ENCODE assay signal across 8 cellular contexts in the genomic region with DNA sequence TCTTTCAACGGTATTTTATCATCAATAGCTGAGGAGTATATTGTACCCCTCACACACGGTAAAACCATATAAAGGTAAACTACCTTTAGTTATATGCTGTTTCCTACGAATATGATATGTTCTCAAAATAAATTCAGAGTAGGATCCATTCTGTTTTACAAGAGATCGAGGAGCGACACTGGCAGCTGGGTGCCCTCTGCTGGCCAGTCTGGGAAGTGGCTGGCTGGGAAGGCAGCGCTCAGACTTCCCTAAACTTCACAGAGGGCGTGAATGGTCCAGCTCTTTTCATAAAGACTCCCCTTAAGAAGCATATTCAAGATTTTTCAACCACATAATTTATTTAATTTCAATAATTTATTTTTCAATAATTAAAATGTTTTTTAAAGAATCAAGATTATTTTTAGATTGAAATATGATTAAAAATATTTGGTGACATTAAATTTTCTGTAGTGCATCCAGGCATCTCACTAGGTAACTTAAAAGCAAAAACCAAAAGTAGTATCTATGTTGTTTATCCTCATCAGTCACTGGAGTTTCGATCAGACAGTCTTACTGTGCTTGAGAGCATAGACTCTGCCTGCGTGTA.
DNase-seq lines count a peak whose midpoint lies in the region; ATAC-seq, FAIRE-seq and TF ChIP-seq lines count a peak whose summit lies in the region.

No MANE protein-coding gene starts in this region.

- no peak overlapping the region for H3K27ac ChIP-seq in lung (ENCODE audit: low read depth in 1 of 2, low read length in 1 of 2)

- no peaks in the 10 kb centered on the region for H3K36me3 ChIP-seq in lung (ENCODE audit: control insufficient read depth in 2 of 2, insufficient read depth in 2 of 2, low read length in 2 of 2)

- H3K27me3 ChIP-seq in lung (ENCODE audit: control insufficient read depth, insufficient read depth) = peaks cover 6% of the 10 kb centered on the region

- peak; percentile 50 for FAIRE-seq in GM12891 (lab: Jason Lieb, UNC)

- 14% methylated on average over 9 of the region's 9 CpGs for WGBS in lung, 2 donors

- DNase-seq in 8988T (peak; percentile 68), GM12891 (ENCODE audit: insufficient read length, low spot score) (peak; percentile 65), NCI-H146 treated with DMSO at 0.1 percent for 48 hours (lab: John Stamatoyannopoulos, UW; ENCODE audit: unreplicated experiment) (peak; percentile 10), dermis microvascular lymphatic vessel endothelial cell (ENCODE audit: low read depth in 2 of 2) (peak; percentile 44 to 71), lung (ENCODE audit: low spot score) (peak; percentile 71)
- peak; percentile 25 to 32 for DNase-seq in activated CD4-positive, alpha-beta T cell treated with anti-CD3 and anti-CD28 coated beads for 4 hours
- DNase-seq in stimulated activated CD8-positive, alpha-beta memory T cell treated with anti-CD3 and anti-CD28 coated beads, Interleukin-15, amount 100 ng/mL, for 24 hours (ENCODE audit: low read depth) = peak; percentile 30

- peak; percentile 79 for TF ChIP-seq CTCF in lung (IDR thresholded peaks at IDR 0.05; ENCODE audit: control extremely low read depth, extremely low read depth)

- H3K4me1 ChIP-seq in lung (ENCODE audit: control insufficient read depth in 2 of 2, insufficient read depth in 2 of 2, low read length in 2 of 2) = no peaks in the 10 kb centered on the region

- peak; percentile 88 for ATAC-seq in HG02678 (IDR thresholded peaks at IDR 0.05; ENCODE audit: unreplicated experiment)
- ATAC-seq in lung (ENCODE audit: insufficient read depth, low FRiP score) = peak; percentile 64

- no peak for TF ChIP-seq POLR2A in GM12891 (IDR thresholded peaks at IDR 0.05; ENCODE audit: low read depth, low read length)

- no peak overlapping the region for H3K4me3 ChIP-seq in lung

- H3K9me3 ChIP-seq in lung (ENCODE audit: control insufficient read depth in 2 of 2, insufficient read depth in 1 of 2, low read length in 1 of 2) = peaks cover 0 to 2% of the 10 kb centered on the region in 2 donors

TF ChIP-seq in GM12891, 5 proteins besides CTCF, POLR2A, EP300 and RAD21:
- TF ChIP-seq POU2F2 (IDR thresholded peaks at IDR 0.05; ENCODE audit: low read depth, low read length) (no peak), SPI1 (IDR thresholded peaks at IDR 0.05; ENCODE audit: low read depth, low read length) (peak; percentile 58)

Comparison
In these comparisons a context has a peak if more than half of its experiments do, and no peak if none do; other contexts are left out.
1. DNase-seq: peak in every context shown above with its lines; median percentile 71 in lung; 68 in 8988T; 65 in GM12891; 58 in dermis microvascular lymphatic vessel endothelial cell; 30 in stimulated activated CD8-positive, alpha-beta memory T cell treated with anti-CD3 and anti-CD28 coated beads, Interleukin-15, amount 100 ng/mL, for 24 hours; 28 in activated CD4-positive, alpha-beta T cell treated with anti-CD3 and anti-CD28 coated beads for 4 hours; 10 in NCI-H146 treated with DMSO at 0.1 percent for 48 hours.